18 cellular contexts compared by ENCODE assay signal in the genomic region with DNA sequence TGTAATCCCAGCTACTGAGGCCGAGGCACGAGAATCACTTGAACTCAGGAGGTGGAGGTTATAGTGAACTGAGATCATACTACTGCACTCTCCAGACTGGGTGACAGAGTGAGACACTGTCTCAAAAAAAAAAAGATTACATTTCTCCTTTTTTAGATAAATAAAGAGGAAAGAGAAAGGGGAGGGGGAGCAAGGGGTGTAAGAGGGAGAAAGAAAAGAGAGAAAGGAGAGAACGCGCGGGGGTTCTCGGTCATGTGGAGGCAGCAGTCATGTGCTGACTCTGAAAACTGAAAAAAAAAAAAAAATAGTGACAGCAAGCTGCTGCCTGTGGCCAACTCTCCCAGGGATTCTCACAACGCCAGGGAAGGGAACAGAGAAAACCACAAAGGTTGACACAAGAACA. TPM values are rescaled to one million over a fixed set of nuclear protein-coding genes. Genes with fewer than 3 reads are reported as not detected.
DNase-seq lines count a peak whose midpoint lies in the region; ATAC-seq and TF ChIP-seq lines count a peak whose summit lies in the region.
"Had no signal": no experiment of that assay in that cellular context is flagged by ENCODE, and none has a peak within 500 bp of the region (broad histone marks: within the 10 kb centered on the region; RNA-seq: fewer than 3 reads in every experiment).

No MANE protein-coding gene starts in this region.

- ATAC-seq in heart left ventricle (peak in 1 of 4 donors; percentile 10), Right ventricle myocardium superior (ENCODE audit: poor library complexity) (no peak), upper lobe of right lung (peak; percentile 19), aorta (ENCODE audit: low FRiP score) (no peak)
- ATAC-seq: PC-3 had no signal

- TF ChIP-seq POLR2A in heart left ventricle (IDR thresholded peaks at IDR 0.05): no peak
- TF ChIP-seq POLR2A in ovary (IDR thresholded peaks at IDR 0.05): no peak

- peaks cover 7% of the 10 kb centered on the region for H3K27me3 Mint-ChIP-seq in nephron (ENCODE audit: low read depth)

- H3K27ac Mint-ChIP-seq in nephron: peak overlapping the region; percentile 57 to 81 (median 80)
- H3K27ac Mint-ChIP-seq: T-helper 1 cell treated with Interleukin-12 subunit alpha and Interleukin-12 subunit beta and Interleukin-4 antibody, amounts not matched to agents 30 μg/mL and 1 μg/mL, for 36 hours had no signal

- peak overlapping the region in 9 of 12 donors; percentile 31 to 84 (median 43) for H3K27ac ChIP-seq in heart left ventricle
- peak overlapping the region; percentile 18 to 65 for H3K27ac ChIP-seq in coronary artery
- H3K27ac ChIP-seq in upper lobe of right lung: no peak overlapping the region
- no peak overlapping the region for H3K27ac ChIP-seq in aorta (ENCODE audit: low read depth in 1 of 2, low read length in 2 of 2)
- H3K27ac ChIP-seq in ovary: no peak overlapping the region

- DNase-seq in heart left ventricle (no peak), Right ventricle myocardium superior (no peak), coronary artery (ENCODE audit: low spot score) (no peak), upper lobe of right lung (no peak), NCI-H187 (lab: John Stamatoyannopoulos, UW) (no peak), aorta (no peak), ovary (no peak)
- DNase-seq: amniotic stem cell, DMS53, islet precursor cell, NCI-H2081 treated with DMSO at 0.1 percent for 48 hours, PC-3, spleen, trophoblast cell had no signal

- H3K36me3 ChIP-seq in heart left ventricle: no peaks in the 10 kb centered on the region
- no peaks in the 10 kb centered on the region for H3K36me3 ChIP-seq in upper lobe of right lung
- H3K36me3 ChIP-seq in aorta (ENCODE audit: control insufficient read depth in 1 of 2, insufficient read depth in 2 of 2, low read length in 1 of 2): no peaks in the 10 kb centered on the region
- no peaks in the 10 kb centered on the region for H3K36me3 ChIP-seq in ovary
- H3K36me3 ChIP-seq: spleen had no signal

- TF ChIP-seq CTCF in heart left ventricle (IDR thresholded peaks at IDR 0.05) (no peak), coronary artery (IDR thresholded peaks at IDR 0.05) (no peak), nephron (IDR thresholded peaks at IDR 0.05; ENCODE audit: unreplicated experiment in 3 of 3) (no peak), upper lobe of right lung (IDR thresholded peaks at IDR 0.05) (no peak), ovary (IDR thresholded peaks at IDR 0.05) (no peak)

- WGBS in heart left ventricle, 4 donors: 46 to 63% (median 56%) methylated on average over 7 of the region's 7 CpGs
- 18 to 20% methylated on average over 7 of the region's 7 CpGs for WGBS in aorta, 2 donors
- 34 to 40% (median 34%) methylated on average over 7 of the region's 7 CpGs for WGBS in ovary, 3 donors

- peaks cover 4% of the 10 kb centered on the region for H3K36me3 Mint-ChIP-seq in nephron (ENCODE audit: low read depth)

- no peaks in the 10 kb centered on the region for H3K9me3 Mint-ChIP-seq in nephron
- H3K9me3 Mint-ChIP-seq: neural crest cell; T-helper 1 cell treated with Interleukin-12 subunit alpha and Interleukin-12 subunit beta and Interleukin-4 antibody, amounts not matched to agents 30 μg/mL and 1 μg/mL, for 36 hours had no signal

- no peak for TF ChIP-seq EP300 in ovary (IDR thresholded peaks at IDR 0.05)

- H3K9me3 ChIP-seq in heart left ventricle: no peaks in the 10 kb centered on the region
- no peaks in the 10 kb centered on the region for H3K9me3 ChIP-seq in upper lobe of right lung
- H3K9me3 ChIP-seq in aorta (ENCODE audit: control insufficient read depth, low read length): no peaks in the 10 kb centered on the region
- H3K9me3 ChIP-seq in ovary: no peaks in the 10 kb centered on the region
- H3K9me3 ChIP-seq: spleen had no signal

- intact Hi-C loops in heart left ventricle (cut with DNase I) (loop anchor here in 1 of 10 donors (5.0 kb wide), 1 partner anchor 69 kb away; no protein-coding TSS in a partner anchor), Right ventricle myocardium superior (cut with DNase I) (no loop called here), upper lobe of right lung (cut with DNase I) (loop anchor here (10.0 kb wide), 1 partner anchor 52 kb away; no protein-coding TSS in a partner anchor), aorta (cut with DNase I) (loop anchor here in 1 of 2 donors (5.0 kb wide), 1 partner anchor 74 kb away; no protein-coding TSS in a partner anchor), ovary (cut with DNase I) (loop anchor here in 1 of 4 donors (5.0 kb wide), 1 partner anchor 109 kb away; no protein-coding TSS in a partner anchor)

- H3K27me3 ChIP-seq in heart left ventricle: no peaks in the 10 kb centered on the region
- no peaks in the 10 kb centered on the region for H3K27me3 ChIP-seq in upper lobe of right lung
- H3K27me3 ChIP-seq in aorta (ENCODE audit: control insufficient read depth in 1 of 2, insufficient read depth in 2 of 2, low read length in 1 of 2): no peaks in the 10 kb centered on the region
- H3K27me3 ChIP-seq in ovary: no peaks in the 10 kb centered on the region
- H3K27me3 ChIP-seq: spleen had no signal

- H3K4me1 ChIP-seq in heart left ventricle (peaks cover 0 to 79% (median 18%) of the 10 kb centered on the region in 12 donors), upper lobe of right lung (peaks cover 32% of the 10 kb centered on the region), aorta (ENCODE audit: control insufficient read depth in 1 of 2, insufficient read depth in 2 of 2, low read length in 2 of 2) (no peaks in the 10 kb centered on the region), ovary (ENCODE audit: insufficient read depth) (peaks cover 13% of the 10 kb centered on the region)

- H3K4me1 Mint-ChIP-seq in nephron: peaks cover 66% of the 10 kb centered on the region

- H3K4me3 ChIP-seq in heart left ventricle (peak overlapping the region in 1 of 12 donors; percentile 3), coronary artery (no peak overlapping the region), upper lobe of right lung (no peak overlapping the region), aorta (ENCODE audit: low read length in 2 of 2) (no peak overlapping the region), ovary (no peak overlapping the region)
- H3K4me3 ChIP-seq: spleen had no signal

- no peak overlapping the region for H3K4me3 Mint-ChIP-seq in nephron
- H3K4me3 Mint-ChIP-seq: neural crest cell; T-helper 1 cell treated with Interleukin-12 subunit alpha and Interleukin-12 subunit beta and Interleukin-4 antibody, amounts not matched to agents 30 μg/mL and 1 μg/mL, for 36 hours had no signal

RNA-seq across cellular contexts. Expression of gene SCGB1A1, which starts 14.3 kb away (rescaled TPM):
- not detected for total RNA-seq in heart left ventricle
- not detected for polyA plus RNA-seq in heart left ventricle
- not detected for total RNA-seq in Right ventricle myocardium superior
- total RNA-seq in upper lobe of right lung: 5.4 TPM
- total RNA-seq in aorta: not detected
- polyA plus RNA-seq in aorta: 1 to 10 TPM in 1 of 2 donors, under 1 TPM in 1; 0.61 to 5.0 TPM
- 10 to 100 TPM in 1 of 7 donors, 1 to 10 TPM in 1, not detected in 5; 1.8 to 11.6 TPM for total RNA-seq in ovary
- polyA plus RNA-seq in ovary: not detected
- total RNA-seq: frontal cortex, neural crest cell, PC-3, spleen had no signal

Comparison
In these comparisons a context has a peak if more than half of its experiments do, and no peak if none do; other contexts are left out.
1. H3K27ac ChIP-seq: peak in heart left ventricle (9 of 12) and coronary artery (2 of 2); none in upper lobe of right lung (single experiment), aorta (0 of 2) and ovary (0 of 2).